Comparison of ENCODE assay signal across 7 cellular contexts in the genomic region with DNA sequence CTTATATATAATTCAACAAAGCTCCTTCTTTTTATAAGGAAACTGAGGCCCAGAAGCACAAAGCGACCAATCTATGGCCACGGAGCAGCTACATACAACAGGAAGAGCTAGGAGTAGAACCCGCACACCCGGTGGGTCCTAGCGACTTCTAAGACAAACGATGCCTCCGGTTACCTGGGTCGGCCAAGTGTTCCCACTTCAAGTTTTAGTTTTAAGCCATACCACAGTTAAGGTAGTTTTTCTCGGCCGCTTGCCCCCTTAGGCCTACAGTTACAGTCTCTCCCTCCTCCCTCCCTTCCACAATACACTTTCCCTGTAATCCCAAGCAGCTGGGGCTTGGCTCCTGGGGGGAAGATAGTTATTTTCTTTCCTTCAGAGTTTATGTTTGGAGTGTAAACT. TPM values are rescaled to one million over a fixed set of nuclear protein-coding genes. Genes with fewer than 3 reads are reported as not detected.
DNase-seq lines count a peak whose midpoint lies in the region; ATAC-seq and TF ChIP-seq lines count a peak whose summit lies in the region.

No MANE protein-coding gene starts in this region.

- peak; percentile 1 for ATAC-seq in GM18508 (IDR thresholded peaks at IDR 0.05; ENCODE audit: insufficient read depth, unreplicated experiment)
- ATAC-seq in HG02588 (IDR thresholded peaks at IDR 0.05; ENCODE audit: unreplicated experiment): peak; percentile 9

- H3K36me3 ChIP-seq in OCI-LY3 (replicated peaks; ENCODE audit: low read depth, low read length): no peaks in the 10 kb centered on the region
- peaks cover 0 to 3% (median 1%) of the 10 kb centered on the region in 4 donors for H3K36me3 ChIP-seq in liver (ENCODE audit: control insufficient read depth in 4 of 4, insufficient read depth in 3 of 4, low read depth in 1 of 4, low read length in 3 of 4)

- H3K27ac ChIP-seq in OCI-LY3 (ENCODE audit: low read length): peak overlapping the region; percentile 62
- peak overlapping the region; percentile 68 to 90 for H3K27ac ChIP-seq in liver (ENCODE audit: low read depth in 1 of 2, low read length in 2 of 2)

- no peak for TF ChIP-seq RAD21 in liver (IDR thresholded peaks at IDR 0.05)

- H3K79me2 ChIP-seq in OCI-LY3 (ENCODE audit: low read length): peaks cover 60% of the 10 kb centered on the region

- H3K4me1 ChIP-seq in OCI-LY3 (ENCODE audit: low read length) (peaks cover 20% of the 10 kb centered on the region), liver (ENCODE audit: control insufficient read depth in 4 of 4, insufficient read depth in 4 of 4, low read length in 3 of 4) (peaks cover 5 to 33% (median 31%) of the 10 kb centered on the region in 4 donors)

- DNase-seq in cardiac fibroblast (ENCODE audit: low read depth in 2 of 2): peak in 1 of 2 donors; percentile 49
- DNase-seq in stromal cell of bone marrow (ENCODE audit: low read depth): peak; percentile 7
- no peak for DNase-seq in cerebellar cortex (ENCODE audit: low spot score)

- H3K4me2 ChIP-seq in OCI-LY3 (ENCODE audit: low read length): peak overlapping the region; percentile 85

- H3K27me3 ChIP-seq in OCI-LY3 (ENCODE audit: low read depth, low read length) (no peaks in the 10 kb centered on the region), liver (ENCODE audit: control insufficient read depth in 4 of 4, insufficient read depth in 4 of 4, low read length in 3 of 4) (no peaks in the 10 kb centered on the region)

- no peaks in the 10 kb centered on the region for H4K20me1 ChIP-seq in OCI-LY3 (ENCODE audit: insufficient read depth, low read length)

- H3K4me3 ChIP-seq in OCI-LY3 (ENCODE audit: low read length) (peak overlapping the region; percentile 96), cardiac fibroblast (replicated peaks in 1 of 2; ENCODE audit: low read depth in 2 of 2, low read length in 2 of 2) (peak overlapping the region; percentile 84 to 91), liver (ENCODE audit: low read depth in 1 of 3, low read length in 3 of 3) (peak overlapping the region; percentile 76 to 89 (median 87))

- WGBS in liver: 1% methylated on average over 10 of the region's 10 CpGs

- H3K9ac ChIP-seq in OCI-LY3 (ENCODE audit: low read length): peak overlapping the region; percentile 89
- peak overlapping the region; percentile 95 to 100 for H3K9ac ChIP-seq in liver (ENCODE audit: low read depth in 1 of 2, low read length in 2 of 2)

- no peak for TF ChIP-seq CTCF in OCI-LY3 (IDR thresholded peaks at IDR 0.05; ENCODE audit: low read depth, low read length)
- TF ChIP-seq CTCF in cardiac fibroblast (IDR thresholded peaks at IDR 0.05; ENCODE audit: low read depth, low read length): no peak
- TF ChIP-seq CTCF in liver (IDR thresholded peaks at IDR 0.05; ENCODE audit: low read depth, low read length, missing input control): no peak

- H2AFZ ChIP-seq in OCI-LY3 (ENCODE audit: low read depth, low read length): peak overlapping the region; percentile 97

- no peaks in the 10 kb centered on the region for H3K9me3 ChIP-seq in OCI-LY3 (ENCODE audit: insufficient read depth, low read length)
- no peaks in the 10 kb centered on the region for H3K9me3 ChIP-seq in liver (ENCODE audit: control insufficient read depth in 4 of 4, low read length in 3 of 4)

TF ChIP-seq in liver, 16 proteins besides CTCF, POLR2A, EP300 and RAD21:
- no peak for TF ChIP-seq SP1 (IDR thresholded peaks at IDR 0.05)
- TF ChIP-seq HNF4A (conservative IDR thresholded peaks at IDR 0.05): no peak
- TF ChIP-seq, protein P1, sequence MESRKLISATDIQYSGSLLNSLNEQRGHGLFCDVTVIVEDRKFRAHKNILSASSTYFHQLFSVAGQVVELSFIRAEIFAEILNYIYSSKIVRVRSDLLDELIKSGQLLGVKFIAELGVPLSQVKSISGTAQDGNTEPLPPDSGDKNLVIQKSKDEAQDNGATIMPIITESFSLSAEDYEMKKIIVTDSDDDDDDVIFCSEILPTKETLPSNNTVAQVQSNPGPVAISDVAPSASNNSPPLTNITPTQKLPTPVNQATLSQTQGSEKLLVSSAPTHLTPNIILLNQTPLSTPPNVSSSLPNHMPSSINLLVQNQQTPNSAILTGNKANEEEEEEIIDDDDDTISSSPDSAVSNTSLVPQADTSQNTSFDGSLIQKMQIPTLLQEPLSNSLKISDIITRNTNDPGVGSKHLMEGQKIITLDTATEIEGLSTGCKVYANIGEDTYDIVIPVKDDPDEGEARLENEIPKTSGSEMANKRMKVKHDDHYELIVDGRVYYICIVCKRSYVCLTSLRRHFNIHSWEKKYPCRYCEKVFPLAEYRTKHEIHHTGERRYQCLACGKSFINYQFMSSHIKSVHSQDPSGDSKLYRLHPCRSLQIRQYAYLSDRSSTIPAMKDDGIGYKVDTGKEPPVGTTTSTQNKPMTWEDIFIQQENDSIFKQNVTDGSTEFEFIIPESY (IDR thresholded peaks at IDR 0.05): no peak
- no peak for TF ChIP-seq JUND (IDR thresholded peaks at IDR 0.05)

RNA-seq across cellular contexts. Expression of a gene that starts 0.5 kb away (rescaled TPM):
- 1 to 10 TPM; 6.9 to 8.7 TPM for total RNA-seq in liver
- 10 to 100 TPM in 1 of 2 donors, 1 to 10 TPM in 1; 2.9 to 22.0 TPM for polyA plus RNA-seq in liver

RNA-seq across cellular contexts. Expression of a gene that starts 0.8 kb away (rescaled TPM):
- total RNA-seq in liver: 1 to 10 TPM; 5.4 to 6.7 TPM
- 1 to 10 TPM; 3.9 to 9.8 TPM for polyA plus RNA-seq in liver
